In genomic region chr4:54677853-54678650, GRCh38 we compare ENCODE assay signal across 25 cellular contexts. TPM values are rescaled to one million over a fixed set of nuclear protein-coding genes. Genes with fewer than 3 reads are reported as not detected.
DNase-seq lines count a peak whose midpoint lies in the region; ATAC-seq, FAIRE-seq and TF ChIP-seq lines count a peak whose summit lies in the region.
"Had no signal": no experiment of that assay in that cellular context is flagged by ENCODE, and none has a peak within 500 bp of the region (broad histone marks: within the 10 kb centered on the region; RNA-seq: fewer than 3 reads in every experiment).

No MANE protein-coding gene starts in this region.

- H3K4me2 ChIP-seq in HepG2 (ENCODE audit: low read depth, low read length), result no peak overlapping the region
- H3K4me2 ChIP-seq: A549, BLaER1 had no signal

- no peak overlapping the region for H3K4me3 ChIP-seq in HepG2 (replicated peaks in 1 of 3; ENCODE audit: insufficient read depth in 1 of 3, low read depth in 2 of 3, low read length in 3 of 3)
- H3K4me3 ChIP-seq in right lobe of liver, result no peak overlapping the region
- peak overlapping the region; percentile 74 for H3K4me3 ChIP-seq in SK-N-MC
- H3K4me3 ChIP-seq: A549, BLaER1 had no signal

- TF ChIP-seq RAD21 in HepG2 (CRISPR knock-in tag; IDR thresholded peaks at IDR 0.05), result no peak

- H3K9ac ChIP-seq in HepG2 (ENCODE audit: insufficient read depth, low read depth, low read length), result no peak overlapping the region
- peak overlapping the region; percentile 77 for H3K9ac ChIP-seq in SK-N-MC (ENCODE audit: insufficient read length)
- H3K9ac ChIP-seq: BLaER1 had no signal

- H3K36me3 ChIP-seq in HepG2 (replicated peaks in 1 of 2; ENCODE audit: control insufficient read depth in 1 of 2, insufficient read depth in 2 of 2, low read length in 2 of 2) (no peaks in the 10 kb centered on the region), right lobe of liver (no peaks in the 10 kb centered on the region), SK-N-MC (ENCODE audit: insufficient read depth, low read length) (0 out of 2 replicates have a peak, but pooled peaks cover 5% of the 10 kb centered on the region)
- H3K36me3 ChIP-seq: BE2C, BLaER1 had no signal

- no TSS peak for BruUV-seq in HepG2 (replicated peaks; lab: Mats Ljungman, UMichigan)

- CTCF ChIA-PET in HepG2 (lab: Yijun Ruan, JAX; ENCODE audit: low intra/inter-chr PET ratio, low total read pairs), result no interaction called here

- peaks cover 5% of the 10 kb centered on the region for H3K36me3 Mint-ChIP-seq in progenitor cell of endocrine pancreas (ENCODE audit: insufficient read depth)
- H3K36me3 Mint-ChIP-seq in activated naive CD4-positive, alpha-beta T cell treated with anti-CD3 and anti-CD28 coated beads, Interleukin-2, amount 50 U/mL, for 72 hours, result no peaks in the 10 kb centered on the region
- H3K36me3 Mint-ChIP-seq: CD14-positive monocyte; CD4-positive, alpha-beta memory T cell; CD4-positive, CD25-positive, alpha-beta regulatory T cell; CD8-positive, alpha-beta memory T cell had no signal

- intact Hi-C loops in HepG2 (cut with micrococcal nuclease; ENCODE audit: unreplicated experiment) (no loop called here), right lobe of liver (cut with DNase I) (no loop called here)

- H3K79me2 ChIP-seq in HepG2 (ENCODE audit: insufficient read depth, low read length), result no peaks in the 10 kb centered on the region

- ATAC-seq in HepG2, result no peak
- no peak for ATAC-seq in right lobe of liver
- ATAC-seq in activated naive CD4-positive, alpha-beta T cell treated with anti-CD3 and anti-CD28 coated beads, Interleukin-2, amount 50 U/mL, for 72 hours, result no peak
- ATAC-seq: A549 had no signal

- H3K4me1 ChIP-seq in HepG2 (ENCODE audit: insufficient read depth, low read length), result no peaks in the 10 kb centered on the region
- H3K4me1 ChIP-seq in right lobe of liver, result no peaks in the 10 kb centered on the region
- H3K4me1 ChIP-seq: A549, BE2C, Caco-2 had no signal

- TF ChIP-seq EP300 in HepG2 (IDR thresholded peaks at IDR 0.05; ENCODE audit: low read depth in 2 of 2, low read length in 2 of 2) (no peak), HepG2 (CRISPR knock-in tag; IDR thresholded peaks at IDR 0.05; ENCODE audit: borderline replicate concordance) (no peak)

- TF ChIP-seq CTCF in HepG2 (CRISPR knock-in tag; IDR thresholded peaks at IDR 0.05), result no peak
- no peak for TF ChIP-seq CTCF in right lobe of liver (IDR thresholded peaks at IDR 0.05)
- no peak for TF ChIP-seq CTCF in progenitor cell of endocrine pancreas (IDR thresholded peaks at IDR 0.05; ENCODE audit: unreplicated experiment)

- H3K4me3 Mint-ChIP-seq in progenitor cell of endocrine pancreas (ENCODE audit: low read depth), result no peak overlapping the region
- H3K4me3 Mint-ChIP-seq: CD14-positive monocyte; CD4-positive, alpha-beta memory T cell; CD4-positive, CD25-positive, alpha-beta regulatory T cell; CD8-positive, alpha-beta memory T cell had no signal

- H3K9me3 ChIP-seq in HepG2 (ENCODE audit: low read length), result no peaks in the 10 kb centered on the region
- no peaks in the 10 kb centered on the region for H3K9me3 ChIP-seq in right lobe of liver
- H3K9me3 ChIP-seq in SK-N-MC (ENCODE audit: low read depth, low read length), result peaks cover 4% of the 10 kb centered on the region; the same call in 1 of the 2 replicates
- H3K9me3 ChIP-seq: A549, BE2C, BLaER1 had no signal

- TF ChIP-seq POLR2A in HepG2 (IDR thresholded peaks at IDR 0.05; ENCODE audit: insufficient read depth in 1 of 2, low read depth in 2 of 2, low read length in 2 of 2) (no peak), right lobe of liver (IDR thresholded peaks at IDR 0.05) (no peak)

- peaks cover 13% of the 10 kb centered on the region for H3K4me1 Mint-ChIP-seq in progenitor cell of endocrine pancreas (ENCODE audit: low read depth)
- H3K4me1 Mint-ChIP-seq: CD4-positive, alpha-beta memory T cell; CD4-positive, CD25-positive, alpha-beta regulatory T cell; CD8-positive, alpha-beta memory T cell had no signal

- H3K27me3 ChIP-seq in HepG2 (ENCODE audit: control insufficient read depth in 1 of 2, insufficient read depth in 2 of 2, low read length in 2 of 2), result peaks cover 0 to 4% of the 10 kb centered on the region in 2 experiments; a peak in 2 of 5 replicates
- no peaks in the 10 kb centered on the region for H3K27me3 ChIP-seq in right lobe of liver
- H3K27me3 ChIP-seq: BLaER1 had no signal

- peaks cover 6% of the 10 kb centered on the region for H3K9me3 Mint-ChIP-seq in progenitor cell of endocrine pancreas (ENCODE audit: low read depth)
- no peaks in the 10 kb centered on the region for H3K9me3 Mint-ChIP-seq in activated naive CD4-positive, alpha-beta T cell treated with anti-CD3 and anti-CD28 coated beads, Interleukin-2, amount 50 U/mL, for 72 hours
- H3K9me3 Mint-ChIP-seq: CD4-positive, CD25-positive, alpha-beta regulatory T cell had no signal

- POLR2A ChIA-PET in HepG2 (lab: Yijun Ruan, JAX), result no interaction called here

- no peak for FAIRE-seq in HepG2 (lab: Jason Lieb, UNC)
- FAIRE-seq: A549, D721Med, G401.6, GM12891, GM19239 had no signal

- DNase-seq in HepG2 (ENCODE audit: low spot score) (no peak), right lobe of liver (no peak), SK-N-MC (ENCODE audit: low read depth, low spot score) (peak; percentile 98), progenitor cell of endocrine pancreas (ENCODE audit: low spot score, unreplicated experiment) (no peak), OCI-M1 (lab: John Stamatoyannopoulos, UW) (no peak), HUDEP-2 (lab: John Stamatoyannopoulos, UW; ENCODE audit: unreplicated experiment in 76 of 76) (no peak)
- DNase-seq in activated naive CD4-positive, alpha-beta T cell treated with anti-CD3 and anti-CD28 coated beads, Interleukin-2, amount 50 U/mL, for 72 hours (ENCODE audit: low spot score in 2 of 2), result no peak
- DNase-seq: ACHN; BE2C; C1 segment of cervical spinal cord; Caco-2; Calu3; CD4-positive, alpha-beta memory T cell; CD4-positive, CD25-positive, alpha-beta regulatory T cell; CD8-positive, alpha-beta memory T cell; DMS79 treated with DMSO at 0.1 percent for 48 hours; GF-D8 had no signal

- peak overlapping the region; percentile 67 for H3K27ac Mint-ChIP-seq in progenitor cell of endocrine pancreas
- H3K27ac Mint-ChIP-seq in activated naive CD4-positive, alpha-beta T cell treated with anti-CD3 and anti-CD28 coated beads, Interleukin-2, amount 50 U/mL, for 72 hours, result no peak overlapping the region
- H3K27ac Mint-ChIP-seq: CD14-positive monocyte; CD4-positive, alpha-beta memory T cell; CD8-positive, alpha-beta memory T cell had no signal

- 18% methylated on average over 7 of the region's 7 CpGs for WGBS in HepG2 (ENCODE audit: low lambda C conversion rate)
- WGBS in right lobe of liver (ENCODE audit: insufficient coverage, low coverage, low lambda C conversion rate, missing lambda C conversion rate), result 44% methylated on average over 7 of the region's 7 CpGs

- H2AFZ ChIP-seq in HepG2 (ENCODE audit: low read length), result no peak overlapping the region

- no peaks in the 10 kb centered on the region for H3K27me3 Mint-ChIP-seq in progenitor cell of endocrine pancreas

- no peaks in the 10 kb centered on the region for H4K20me1 ChIP-seq in HepG2 (ENCODE audit: insufficient read depth, low read length)
- H4K20me1 ChIP-seq: BLaER1 had no signal

- in situ Hi-C loops in HepG2 (cut with HindIII; ENCODE audit: extremely low pct_ligation_motif_present, low pct_unique_long_range_greater_than_20kb), result loop anchor here (25.0 kb wide), 1 partner anchor 634 kb away; no protein-coding TSS in a partner anchor

- H3K27ac ChIP-seq in HepG2 (ENCODE audit: extremely low read length, insufficient read depth, low read length) (no peak overlapping the region), right lobe of liver (no peak overlapping the region), SK-N-MC (peak overlapping the region; percentile 100)
- H3K27ac ChIP-seq: 22Rv1, A549, BLaER1 had no signal

TF ChIP-seq in HepG2, 621 proteins besides CTCF, POLR2A, EP300 and RAD21:
- no peak for TF ChIP-seq ZNF44 (CRISPR knock-in tag; IDR thresholded peaks at IDR 0.05)
- peak; percentile 57 for TF ChIP-seq HNRNPK (IDR thresholded peaks at IDR 0.05; ENCODE audit: low read depth, low read length, poor library complexity, severe bottlenecking)

RNA-seq across cellular contexts. Expression of gene KIT, which starts 20.3 kb away (rescaled TPM):
- total RNA-seq in HepG2 (2016; rRNA removed; fragmentation: Illumina TruSeq; extraction: Trizol) (not detected in 2 replicates), right lobe of liver (1 to 10 TPM in 2 of 6 experiments, under 1 TPM in 4; 0.19 to 1.6 (median 0.77) TPM), progenitor cell of endocrine pancreas (20.7 and 20.9 TPM in 2 replicates)
- total RNA-seq in HepG2 (2016; cell fraction: cytosol; rRNA removed; fragmentation: Illumina TruSeq; extraction: Trizol; ENCODE audit: low read depth), result not detected in 2 replicates
- total RNA-seq in HepG2 (2016; cell fraction: insoluble cytoplasmic fraction; rRNA removed; fragmentation: Illumina TruSeq; extraction: Trizol), result not detected in 2 replicates
- total RNA-seq in HepG2 (2016; cell fraction: membrane; rRNA removed; fragmentation: Illumina TruSeq; extraction: Trizol), result not detected in 2 replicates
- total RNA-seq in HepG2 (2016; cell fraction: nucleus; rRNA removed; fragmentation: Illumina TruSeq; extraction: Trizol), result not detected in 2 replicates
- polyA plus RNA-seq in HepG2 (2011; rRNA removed), result not detected in 2 replicates
- polyA plus RNA-seq in HepG2 (2011; cell fraction: cytosol; rRNA removed), result 0.09 TPM in 1 of 2 replicates, not detected in the other
- polyA plus RNA-seq in HepG2 (2011; cell fraction: nucleus; rRNA removed), result not detected in 2 replicates
- polyA plus RNA-seq in HepG2 (2012), result not detected in 2 replicates
- not detected in 2 replicates for polyA plus RNA-seq in HepG2 (2016; cell fraction: cytosol; fragmentation: Illumina TruSeq; extraction: Trizol; ENCODE audit: low read depth)
- polyA plus RNA-seq in HepG2 (2016; cell fraction: insoluble cytoplasmic fraction; fragmentation: Illumina TruSeq; extraction: Trizol; ENCODE audit: low read depth), result not detected in 2 replicates
- not detected in 2 replicates for polyA plus RNA-seq in HepG2 (2016; cell fraction: membrane; fragmentation: Illumina TruSeq; extraction: Trizol; ENCODE audit: low read depth)
- not detected in 2 replicates for polyA plus RNA-seq in HepG2 (2016; cell fraction: nucleus; fragmentation: Illumina TruSeq; extraction: Trizol; ENCODE audit: insufficient read depth, low read depth)
- polyA minus RNA-seq in HepG2 (2011; rRNA and poly(A)+ RNA removed; ENCODE audit: low replicate concordance), result not detected in 2 replicates
- polyA minus RNA-seq in HepG2 (2011; cell fraction: cytosol; rRNA and poly(A)+ RNA removed), result not detected in 2 replicates
- not detected in 2 replicates for polyA minus RNA-seq in HepG2 (2011; cell fraction: nucleus; rRNA and poly(A)+ RNA removed)
- total RNA-seq in activated naive CD4-positive, alpha-beta T cell treated with anti-CD3 and anti-CD28 coated beads, Interleukin-2, amount 50 U/mL, for 72 hours, result under 1 TPM; 0.08 to 0.73 TPM
- total RNA-seq: Calu3 had no signal
- polyA plus RNA-seq: A549; CD14-positive monocyte; CD4-positive, CD25-positive, alpha-beta regulatory T cell had no signal
